ENCODE assay signal across 8 cellular contexts in genomic region chr4:118684873-118685811, GRCh38. TPM values are rescaled to one million over a fixed set of nuclear protein-coding genes. Genes with fewer than 3 reads are reported as not detected.
A peak's percentile ranks its signal among the peaks of the same experiment; 100 is the strongest.
DNase-seq lines count a peak whose midpoint lies in the region; ATAC-seq and TF ChIP-seq lines count a peak whose summit lies in the region.

TSS of gene METTL14 (plus strand) at chr4:118685392. CDS start at chr4:118685535, 143 bp downstream.

- DNase-seq in AG04449 (ENCODE audit: low read depth, low spot score) (peak; percentile 29), NCI-H2196 (lab: John Stamatoyannopoulos, UW; ENCODE audit: unreplicated experiment) (peak; percentile 75), WTC11 (ENCODE audit: low spot score) (peak; percentile 97), cardiac fibroblast (ENCODE audit: low read depth in 2 of 2) (peak; percentile 94 to 95), inferior parietal cortex (ENCODE audit: extremely low spot score) (peak; percentile 96), spleen (peak; percentile 96)

- no peaks in the 10 kb centered on the region for H3K27me3 ChIP-seq in spleen (replicated peaks in 1 of 7)

- ATAC-seq in GM18868 (IDR thresholded peaks at IDR 0.05; ENCODE audit: unreplicated experiment): peak; percentile 99
- peak; percentile 99 for ATAC-seq in HG03108 (IDR thresholded peaks at IDR 0.05; ENCODE audit: unreplicated experiment)
- ATAC-seq in WTC11: peak; percentile 94

- H3K36me3 Mint-ChIP-seq in WTC11: peaks cover 12% of the 10 kb centered on the region

- H3K9me3 Mint-ChIP-seq in WTC11: no peaks in the 10 kb centered on the region

- WGBS in spleen, 5 donors: 5 to 6% (median 5%) methylated on average over 41 to 42 of the region's 42 CpGs

- peaks cover 17% of the 10 kb centered on the region for H3K4me1 Mint-ChIP-seq in WTC11

- CTCF ChIA-PET in AG04449 (lab: Yijun Ruan, JAX) (interaction anchor here (1.0 to 1.5 kb wide), 5 partner anchors 9 to 282 kb away, joined by 3 to 6 read pairs (median 3); no protein-coding TSS in a partner anchor), WTC11 (lab: Charles Lee) (interaction anchor here (0.8 to 2.9 kb wide), 8 partner anchors 9 to 332 kb away, joined by 3 to 18 read pairs (median 4); partner anchors contain the start of gene PRSS12)

- H3K27ac Mint-ChIP-seq in WTC11: peak within 1 kb of the TSS; percentile 96

- POLR2A ChIA-PET in AG04449 (lab: Yijun Ruan, JAX): interaction anchor here (0.6 to 1.2 kb wide), 2 partner anchors 9 to 45 kb away, joined by 3 to 4 read pairs; no protein-coding TSS in a partner anchor
- POLR2A ChIA-PET in WTC11 (lab: Charles Lee): interaction anchor here (0.6 to 1.2 kb wide), 3 partner anchors 13 to 527 kb away, joined by 3 read pairs; partner anchors contain the start of genes PRSS12 and USP53

- intact Hi-C loops in spleen (cut with DNase I; ENCODE audit: low total_unique reads): loop anchor here (5.0 kb wide), 1 partner anchor 408 kb away; no protein-coding TSS in a partner anchor

- H3K36me3 ChIP-seq in spleen: peaks cover 0 to 27% (median 23%) of the 10 kb centered on the region in 6 donors

- H3K9me3 ChIP-seq in spleen: no peaks in the 10 kb centered on the region

- TF ChIP-seq CTCF in AG04449 (IDR thresholded peaks at IDR 0.05; ENCODE audit: insufficient read depth, low read length, missing control alignments) (peak; percentile 23), WTC11 (IDR thresholded peaks at IDR 0.05) (no peak), cardiac fibroblast (IDR thresholded peaks at IDR 0.05; ENCODE audit: low read depth, low read length) (no peak), spleen (IDR thresholded peaks at IDR 0.05 in 8 of 11, conservative IDR thresholded peaks at IDR 0.05 in 3 of 11) (peak in 6 of 11 experiments; percentile 30 to 49 (median 36))

- peak within 1 kb of the TSS; percentile 68 for H3K4me3 ChIP-seq in AG04449 (ENCODE audit: low read depth, low read length)
- H3K4me3 ChIP-seq in cardiac fibroblast (replicated peaks in 1 of 2; ENCODE audit: low read depth in 2 of 2, low read length in 2 of 2): peak within 1 kb of the TSS; percentile 75 to 80
- peak within 1 kb of the TSS; percentile 56 to 73 (median 64) for H3K4me3 ChIP-seq in spleen

- peaks cover 12 to 33% (median 22%) of the 10 kb centered on the region in 6 donors for H3K4me1 ChIP-seq in spleen

- H3K4me3 Mint-ChIP-seq in WTC11: peak within 1 kb of the TSS; percentile 99

- H3K27ac ChIP-seq in spleen: peak within 1 kb of the TSS; percentile 69 to 93 (median 91)

- TF ChIP-seq POLR2A in spleen (IDR thresholded peaks at IDR 0.05): peak in 1 of 3 donors; percentile 18

- no peaks in the 10 kb centered on the region for H3K27me3 Mint-ChIP-seq in WTC11 (ENCODE audit: low read depth)

TF ChIP-seq in WTC11, 78 proteins besides CTCF, POLR2A, EP300 and RAD21:
- TF ChIP-seq TEAD1 (CRISPR knock-in tag; IDR thresholded peaks at IDR 0.05) (peak; percentile 30; the same call in 1 of the 2 replicates), SP1 (CRISPR knock-in tag; conservative IDR thresholded peaks at IDR 0.05) (peak; percentile 44; the same call in 1 of the 2 replicates), GABPB1 (CRISPR knock-in tag; IDR thresholded peaks at IDR 0.05) (peak; percentile 58; the same call in 1 of the 2 replicates), ELF4 (CRISPR knock-in tag; IDR thresholded peaks at IDR 0.05; ENCODE audit: low read depth) (no peak), MAX (CRISPR knock-in tag; IDR thresholded peaks at IDR 0.05) (0 out of 2 replicates have a peak, but pooled peaks have one; percentile 21), NFE2L1 (CRISPR knock-in tag; IDR thresholded peaks at IDR 0.05) (no peak), USF2 (CRISPR knock-in tag; IDR thresholded peaks at IDR 0.05) (peak; percentile 43; the same call in 1 of the 2 replicates), FOXK1 (CRISPR knock-in tag; IDR thresholded peaks at IDR 0.05) (peak; percentile 70; the same call in 1 of the 2 replicates), CREM (CRISPR knock-in tag; IDR thresholded peaks at IDR 0.05) (peak; percentile 95), ZNF671 (CRISPR knock-in tag; IDR thresholded peaks at IDR 0.05) (no peak), GTF2I (CRISPR knock-in tag; conservative IDR thresholded peaks at IDR 0.05) (peak; percentile 84; the same call in 1 of the 2 replicates), SOX15 (CRISPR knock-in tag; IDR thresholded peaks at IDR 0.05) (no peak), ETV6 (CRISPR knock-in tag; IDR thresholded peaks at IDR 0.05) (0 out of 2 replicates have a peak, but pooled peaks have one; percentile 4), HMGA2 (CRISPR knock-in tag; IDR thresholded peaks at IDR 0.05) (no peak), ARID4B (CRISPR knock-in tag; IDR thresholded peaks at IDR 0.05; ENCODE audit: borderline replicate concordance) (peak; percentile 44; the same call in 1 of the 2 replicates)

RNA-seq across cellular contexts. Expression of gene METTL14, which starts in this region (rescaled TPM):
- total RNA-seq in WTC11 (2021): 49.7 to 53.1 TPM (median 51.1 TPM) in 3 replicates
- total RNA-seq in spleen: 10 to 100 TPM; 26.6 to 48.3 (median 40.4) TPM
- 10 to 100 TPM in 1 of 3 donors, 1 to 10 TPM in 2; 7.1 to 10.8 (median 7.9) TPM for polyA plus RNA-seq in spleen

Comparison
In these comparisons a context has a peak if more than half of its experiments do, and no peak if none do; other contexts are left out.
1. Peak in every context shown above with its lines: DNase-seq, ATAC-seq, H3K4me3 ChIP-seq and H3K27ac ChIP-seq.
2. DNase-seq: peak in every context shown above with its lines; median percentile 97 in WTC11; 96 in inferior parietal cortex; 96 in spleen; 94 in cardiac fibroblast; 75 in NCI-H2196; 29 in AG04449.
3. CTCF ChIP-seq: peak in AG04449 (single experiment) and spleen (6 of 11); none in WTC11 (single experiment) and cardiac fibroblast (single experiment).